In the genomic region with DNA sequence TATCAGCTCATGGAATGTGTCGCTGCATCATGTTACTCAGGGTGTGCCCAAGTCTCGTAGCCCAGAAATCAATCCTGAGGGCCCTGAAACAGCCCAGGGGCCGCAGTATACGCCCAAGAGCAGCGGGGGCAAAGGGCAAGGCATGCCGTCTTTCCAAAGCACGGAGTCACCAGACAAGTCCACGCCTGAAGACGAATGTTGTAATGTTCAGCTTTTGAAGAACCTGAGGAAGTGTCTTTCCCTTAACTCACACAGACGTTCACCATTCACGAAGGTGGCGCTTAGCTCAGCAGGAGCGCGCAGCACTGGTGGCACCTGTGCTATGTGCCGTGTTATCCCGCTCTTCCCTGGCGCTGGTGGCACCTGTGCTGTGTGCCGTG, we compare ENCODE assay signal across 13 cellular contexts. TPM values are rescaled to one million over a fixed set of nuclear protein-coding genes. Genes with fewer than 3 reads are reported as not detected.
DNase-seq lines count a peak whose midpoint lies in the region; ATAC-seq, FAIRE-seq and TF ChIP-seq lines count a peak whose summit lies in the region.
"Had no signal": no experiment of that assay in that cellular context is flagged by ENCODE, and none has a peak within 500 bp of the region (broad histone marks: within the 10 kb centered on the region; RNA-seq: fewer than 3 reads in every experiment).

No MANE protein-coding gene starts in this region.

- TF ChIP-seq CTCF in glutamatergic neuron (IDR thresholded peaks at IDR 0.05; ENCODE audit: partially characterized antibody, unreplicated experiment): no peak
- no peak for TF ChIP-seq CTCF in pancreas (IDR thresholded peaks at IDR 0.05)
- TF ChIP-seq CTCF in endodermal cell (conservative IDR thresholded peaks at IDR 0.05): no peak
- no peak for TF ChIP-seq CTCF in omental fat pad (IDR thresholded peaks at IDR 0.05)

- no peak for ATAC-seq in pancreas
- no peak for ATAC-seq in omental fat pad (ENCODE audit: low FRiP score)
- ATAC-seq: activated T-cell treated with anti-CD3 and anti-CD28 coated beads, Interleukin-2, amount 50 U/mL, for 4 hours had no signal

- no peak for DNase-seq in CD8-positive, alpha-beta memory T cell
- DNase-seq in activated CD4-positive, alpha-beta memory T cell treated with anti-CD3 and anti-CD28 coated beads, Interleukin-2, amount 10 ng/mL, durations not matched to agents 7 days and 5 days: no peak
- DNase-seq in glutamatergic neuron (no peak), pancreas (no peak), hepatic stellate cell (ENCODE audit: low spot score) (no peak), endodermal cell (no peak), omental fat pad (ENCODE audit: low spot score) (no peak)
- DNase-seq in stimulated activated CD4-positive, alpha-beta T cell treated with anti-CD3 and anti-CD28 coated beads, Interleukin-4, amount 100 ng/mL, for 4 hours: no peak
- DNase-seq: activated T-cell treated with anti-CD3 and anti-CD28 coated beads, Interleukin-2, amount 50 U/mL, for 4 hours; NCI-H524 treated with DMSO at 0.1 percent for 48 hours; tibial artery had no signal

- peak overlapping the region in 6 of 7 donors; percentile 69 to 88 (median 82) for H3K4me3 Mint-ChIP-seq in CD8-positive, alpha-beta memory T cell
- H3K4me3 Mint-ChIP-seq in activated CD4-positive, alpha-beta memory T cell treated with anti-CD3 and anti-CD28 coated beads, Interleukin-2, amount 10 ng/mL, durations not matched to agents 7 days and 5 days: peak overlapping the region; percentile 1
- H3K4me3 Mint-ChIP-seq in glutamatergic neuron (ENCODE audit: unreplicated experiment) (no peak overlapping the region), endodermal cell (no peak overlapping the region)

- H3K9me3 Mint-ChIP-seq in CD8-positive, alpha-beta memory T cell: no peaks in the 10 kb centered on the region
- no peaks in the 10 kb centered on the region for H3K9me3 Mint-ChIP-seq in activated CD4-positive, alpha-beta memory T cell treated with anti-CD3 and anti-CD28 coated beads, Interleukin-2, amount 10 ng/mL, durations not matched to agents 7 days and 5 days
- H3K9me3 Mint-ChIP-seq in glutamatergic neuron (ENCODE audit: unreplicated experiment): peaks cover 2% of the 10 kb centered on the region
- no peaks in the 10 kb centered on the region for H3K9me3 Mint-ChIP-seq in endodermal cell
- H3K9me3 Mint-ChIP-seq: activated T-cell treated with anti-CD3 and anti-CD28 coated beads, Interleukin-2, amount 50 U/mL, for 4 hours had no signal

- no peaks in the 10 kb centered on the region for H3K27me3 ChIP-seq in CD8-positive, alpha-beta memory T cell (ENCODE audit: insufficient read depth, low read length, poor library complexity, severe bottlenecking)
- H3K27me3 ChIP-seq in pancreas (no peaks in the 10 kb centered on the region), endodermal cell (ENCODE audit: control insufficient read depth, insufficient read depth, low read length, poor library complexity, severe bottlenecking) (no peaks in the 10 kb centered on the region)
- H3K27me3 ChIP-seq: esophagus muscularis mucosa, tibial artery had no signal

- H3K27ac Mint-ChIP-seq in CD8-positive, alpha-beta memory T cell: peak overlapping the region; percentile 88 to 99 (median 98)
- peak overlapping the region; percentile 99 for H3K27ac Mint-ChIP-seq in activated CD4-positive, alpha-beta memory T cell treated with anti-CD3 and anti-CD28 coated beads, Interleukin-2, amount 10 ng/mL, durations not matched to agents 7 days and 5 days
- H3K27ac Mint-ChIP-seq in glutamatergic neuron (ENCODE audit: unreplicated experiment) (peak overlapping the region; percentile 5), endodermal cell (no peak overlapping the region)

- 85 to 91% methylated on average over 18 of the region's 18 CpGs for whole genome bisulfite sequencing in pancreas, 2 donors
- 94 to 97% methylated on average over 17 to 18 of the region's 18 CpGs for WGBS in endodermal cell (ENCODE audit: insufficient coverage in 1 of 2, insufficient read length in 1 of 2), 2 experiments

- peaks cover 26% of the 10 kb centered on the region for H3K36me3 ChIP-seq in CD8-positive, alpha-beta memory T cell (ENCODE audit: insufficient read depth, low read length)
- peaks cover 0 to 41% (median 6%) of the 10 kb centered on the region in 3 donors for H3K36me3 ChIP-seq in pancreas
- H3K36me3 ChIP-seq in endodermal cell (ENCODE audit: control insufficient read depth, insufficient read depth, low read length): peaks cover 81% of the 10 kb centered on the region

- no peak overlapping the region for H3K9ac ChIP-seq in endodermal cell (ENCODE audit: extremely low read depth, low read length, poor library complexity, severe bottlenecking)
- H3K9ac ChIP-seq: KMS-11 had no signal

- H3K4me1 ChIP-seq in CD8-positive, alpha-beta memory T cell (ENCODE audit: insufficient read depth, low read length): peaks cover 73% of the 10 kb centered on the region
- H3K4me1 ChIP-seq in pancreas: peaks cover 0 to 3% (median 0%) of the 10 kb centered on the region in 3 donors
- no peaks in the 10 kb centered on the region for H3K4me1 ChIP-seq in endodermal cell (ENCODE audit: control insufficient read depth, insufficient read depth, low read length)
- H3K4me1 ChIP-seq: tibial artery had no signal

- no peaks in the 10 kb centered on the region for H3K27me3 Mint-ChIP-seq in CD8-positive, alpha-beta memory T cell
- no peaks in the 10 kb centered on the region for H3K27me3 Mint-ChIP-seq in activated CD4-positive, alpha-beta memory T cell treated with anti-CD3 and anti-CD28 coated beads, Interleukin-2, amount 10 ng/mL, durations not matched to agents 7 days and 5 days
- no peaks in the 10 kb centered on the region for H3K27me3 Mint-ChIP-seq in glutamatergic neuron (ENCODE audit: unreplicated experiment)
- H3K27me3 Mint-ChIP-seq in endodermal cell (ENCODE audit: insufficient read depth): no peaks in the 10 kb centered on the region

- POLR2A ChIA-PET in CD8-positive, alpha-beta memory T cell (lab: Charles Lee): interaction anchor here (0.8 kb wide), 1 partner anchor 23 kb away, joined by 3 read pairs; no protein-coding TSS in a partner anchor
- POLR2A ChIA-PET in activated CD4-positive, alpha-beta memory T cell treated with anti-CD3 and anti-CD28 coated beads, Interleukin-2, amount 10 ng/mL, durations not matched to agents 7 days and 5 days (lab: Charles Lee): interaction anchor here (2.7 kb wide), 1 partner anchor 75 kb away, joined by 20 read pairs; the partner anchor contains the start of gene TRAPPC10

- H3K36me3 Mint-ChIP-seq in CD8-positive, alpha-beta memory T cell: peaks cover 12 to 85% (median 19%) of the 10 kb centered on the region in 3 donors
- peaks cover 84% of the 10 kb centered on the region for H3K36me3 Mint-ChIP-seq in activated CD4-positive, alpha-beta memory T cell treated with anti-CD3 and anti-CD28 coated beads, Interleukin-2, amount 10 ng/mL, durations not matched to agents 7 days and 5 days (ENCODE audit: low read depth)
- H3K36me3 Mint-ChIP-seq in glutamatergic neuron (ENCODE audit: unreplicated experiment) (peaks cover 12% of the 10 kb centered on the region), endodermal cell (ENCODE audit: low read depth) (peaks cover 66% of the 10 kb centered on the region)

- no peak for FAIRE-seq in pancreas (lab: Jason Lieb, UNC)

- H3K9me3 ChIP-seq in CD8-positive, alpha-beta memory T cell (ENCODE audit: low read length): no peaks in the 10 kb centered on the region
- H3K9me3 ChIP-seq in pancreas (no peaks in the 10 kb centered on the region), endodermal cell (ENCODE audit: control insufficient read depth, low read length) (no peaks in the 10 kb centered on the region)
- H3K9me3 ChIP-seq: esophagus muscularis mucosa, tibial artery had no signal

- CTCF ChIA-PET in CD8-positive, alpha-beta memory T cell (lab: Charles Lee): no interaction called here
- CTCF ChIA-PET in activated CD4-positive, alpha-beta memory T cell treated with anti-CD3 and anti-CD28 coated beads, Interleukin-2, amount 10 ng/mL, durations not matched to agents 7 days and 5 days (lab: Charles Lee): no interaction called here

- H3K4me1 Mint-ChIP-seq in CD8-positive, alpha-beta memory T cell: peaks cover 76 to 82% (median 81%) of the 10 kb centered on the region in 3 donors
- peaks cover 77% of the 10 kb centered on the region for H3K4me1 Mint-ChIP-seq in activated CD4-positive, alpha-beta memory T cell treated with anti-CD3 and anti-CD28 coated beads, Interleukin-2, amount 10 ng/mL, durations not matched to agents 7 days and 5 days
- H3K4me1 Mint-ChIP-seq in glutamatergic neuron (ENCODE audit: low read depth, unreplicated experiment): no peaks in the 10 kb centered on the region
- H3K4me1 Mint-ChIP-seq in endodermal cell: no peaks in the 10 kb centered on the region

- H3K27ac ChIP-seq in CD8-positive, alpha-beta memory T cell (ENCODE audit: low read depth, low read length): peak overlapping the region; percentile 19
- peak overlapping the region in 3 of 4 donors; percentile 12 to 24 (median 17) for H3K27ac ChIP-seq in pancreas
- H3K27ac ChIP-seq in endodermal cell (ENCODE audit: low read depth, low read length): no peak overlapping the region
- H3K27ac ChIP-seq: esophagus muscularis mucosa, KMS-11, tibial artery had no signal

- intact Hi-C loops in pancreas (cut with DNase I): no loop called here

- peak overlapping the region; percentile 9 for H3K4me3 ChIP-seq in CD8-positive, alpha-beta memory T cell (ENCODE audit: low read length)
- H3K4me3 ChIP-seq in pancreas (no peak overlapping the region), endodermal cell (ENCODE audit: low read length) (no peak overlapping the region)
- H3K4me3 ChIP-seq: esophagus muscularis mucosa, tibial artery had no signal

RNA-seq across cellular contexts. Expression of gene PWP2, which starts 18.8 kb away (rescaled TPM):
- total RNA-seq in CD8-positive, alpha-beta memory T cell: 10 to 100 TPM; 10.4 to 15.5 TPM
- 13.2 TPM for polyA plus RNA-seq in CD8-positive, alpha-beta memory T cell
- total RNA-seq in activated CD4-positive, alpha-beta memory T cell treated with anti-CD3 and anti-CD28 coated beads, Interleukin-2, amount 10 ng/mL, durations not matched to agents 7 days and 5 days: 10 to 100 TPM; 18.6 to 22.5 TPM
- total RNA-seq in glutamatergic neuron (ENCODE audit: unreplicated experiment): 22.1 TPM
- total RNA-seq in pancreas: 1 to 10 TPM in 5 of 6 donors, under 1 TPM in 1; 0.87 to 5.8 (median 2.2) TPM
- 10 to 100 TPM in 1 of 2 donors, 1 to 10 TPM in 1; 5.6 to 10.5 TPM for polyA plus RNA-seq in pancreas
- total RNA-seq in endodermal cell: 1 to 10 TPM; 9.1 to 9.6 TPM
- polyA plus RNA-seq in endodermal cell (2013, experiment 1 of 2): 6.1 TPM
- polyA plus RNA-seq in endodermal cell (2013, experiment 2 of 2): 2.9 TPM
- 10 to 100 TPM in 2 of 4 donors, 1 to 10 TPM in 2; 5.3 to 17.2 (median 11.3) TPM for total RNA-seq in omental fat pad

RNA-seq across cellular contexts. Expression of gene GATD3, which starts 45.1 kb away (rescaled TPM):
- total RNA-seq in CD8-positive, alpha-beta memory T cell: 1 to 10 TPM; 7.6 to 9.0 TPM
- 47.3 TPM for polyA plus RNA-seq in CD8-positive, alpha-beta memory T cell
- total RNA-seq in activated CD4-positive, alpha-beta memory T cell treated with anti-CD3 and anti-CD28 coated beads, Interleukin-2, amount 10 ng/mL, durations not matched to agents 7 days and 5 days: 10 to 100 TPM; 48.9 to 49.5 TPM
- total RNA-seq in glutamatergic neuron (ENCODE audit: unreplicated experiment) (64.6 TPM), pancreas (10 to 100 TPM in 1 of 6 donors, 1 to 10 TPM in 5; 4.2 to 10.0 (median 5.9) TPM), endodermal cell (10 to 100 TPM; 16.3 to 22.5 TPM), omental fat pad (10 to 100 TPM in 3 of 4 donors, 1 to 10 TPM in 1; 8.7 to 50.8 (median 15.2) TPM)
- 1 to 10 TPM; 4.6 to 6.0 TPM for polyA plus RNA-seq in pancreas
- polyA plus RNA-seq in endodermal cell (2013, experiment 1 of 2): 12.6 TPM
- polyA plus RNA-seq in endodermal cell (2013, experiment 2 of 2): 8.7 TPM

Comparison
In these comparisons a context has a peak if more than half of its experiments do, and no peak if none do; other contexts are left out.
1. H3K4me3 Mint-ChIP-seq: peak in CD8-positive, alpha-beta memory T cell (6 of 7) and activated CD4-positive, alpha-beta memory T cell treated with anti-CD3 and anti-CD28 coated beads, Interleukin-2, amount 10 ng/mL, durations not matched to agents 7 days and 5 days (single experiment); none in glutamatergic neuron (single experiment) and endodermal cell (single experiment).